ENCODE assay signal across 9 cellular contexts in genomic region chr2:237626813-237627451, GRCh38. TPM values are rescaled to one million over a fixed set of nuclear protein-coding genes. Genes with fewer than 3 reads are reported as not detected.
DNase-seq lines count a peak whose midpoint lies in the region; ATAC-seq, FAIRE-seq and TF ChIP-seq lines count a peak whose summit lies in the region.
"Had no signal": no experiment of that assay in that cellular context is flagged by ENCODE, and none has a peak within 500 bp of the region (broad histone marks: within the 10 kb centered on the region; RNA-seq: fewer than 3 reads in every experiment).

No MANE protein-coding gene starts in this region.

- TF ChIP-seq CTCF in Caco-2 (IDR thresholded peaks at IDR 0.05; ENCODE audit: insufficient read depth in 1 of 2, low read depth in 1 of 2, low read length in 1 of 2, severe bottlenecking in 1 of 2, unreplicated experiment in 1 of 2) = no peak
- TF ChIP-seq CTCF in heart left ventricle (IDR thresholded peaks at IDR 0.05) = no peak
- TF ChIP-seq CTCF in psoas muscle (IDR thresholded peaks at IDR 0.05) = no peak

- 19 to 42% (median 25%) methylated on average over 22 to 55 of the region's 55 CpGs for WGBS in heart left ventricle, 4 donors
- 15 to 19% (median 19%) methylated on average over 46 to 55 of the region's 55 CpGs for WGBS in psoas muscle, 3 donors

- peak; percentile 28 for ATAC-seq in activated CD8-positive, alpha-beta T cell treated with anti-CD3 and anti-CD28 coated beads, Interleukin-2, amount 10 ng/mL, durations not matched to agents 7 days and 5 days
- ATAC-seq in heart left ventricle (peak in 3 of 4 donors; percentile 8 to 37 (median 21)), psoas muscle (peak in 3 of 4 donors; percentile 0 to 28 (median 17)), HG02623 (IDR thresholded peaks at IDR 0.05; ENCODE audit: unreplicated experiment) (no peak)

- H3K9me3 ChIP-seq in Caco-2 (no peaks in the 10 kb centered on the region), heart left ventricle (no peaks in the 10 kb centered on the region), psoas muscle (no peaks in the 10 kb centered on the region)

- H3K36me3 ChIP-seq in Caco-2 (ENCODE audit: control insufficient read depth, insufficient read depth, low read length) = no peaks in the 10 kb centered on the region
- peaks cover 0 to 13% (median 0%) of the 10 kb centered on the region in 9 donors for H3K36me3 ChIP-seq in heart left ventricle
- no peaks in the 10 kb centered on the region for H3K36me3 ChIP-seq in psoas muscle (ENCODE audit: insufficient read depth in 1 of 2, low read depth in 1 of 2)

- FAIRE-seq in GM19239 (lab: Jason Lieb, UNC) = no peak

- intact Hi-C loops in Caco-2 (cut with micrococcal nuclease; ENCODE audit: unreplicated experiment) = no loop called here
- intact Hi-C loops in heart left ventricle (cut with DNase I) = loop anchor here in 5 of 10 donors (5.0 kb wide), 3 partner anchors 35 to 105 kb away; no protein-coding TSS in a partner anchor
- intact Hi-C loops in psoas muscle (cut with DNase I) = no loop called here

- CTCF ChIA-PET in Caco-2 (lab: Charles Lee) = no interaction called here
- CTCF ChIA-PET in activated CD8-positive, alpha-beta T cell treated with anti-CD3 and anti-CD28 coated beads, Interleukin-2, amount 10 ng/mL, durations not matched to agents 7 days and 5 days (lab: Charles Lee) = interaction anchor here (1.0 kb wide), 1 partner anchor 118 kb away, joined by 3 read pairs; no protein-coding TSS in a partner anchor

- H3K9me3 Mint-ChIP-seq in Caco-2 (ENCODE audit: unreplicated experiment) = no peaks in the 10 kb centered on the region
- no peaks in the 10 kb centered on the region for H3K9me3 Mint-ChIP-seq in activated CD8-positive, alpha-beta T cell treated with anti-CD3 and anti-CD28 coated beads, Interleukin-2, amount 10 ng/mL, durations not matched to agents 7 days and 5 days (ENCODE audit: insufficient read depth)

- POLR2A ChIA-PET in Caco-2 (lab: Charles Lee) = no interaction called here
- POLR2A ChIA-PET in activated CD8-positive, alpha-beta T cell treated with anti-CD3 and anti-CD28 coated beads, Interleukin-2, amount 10 ng/mL, durations not matched to agents 7 days and 5 days (lab: Charles Lee) = interaction anchor here (0.6 kb wide), 1 partner anchor 23 kb away, joined by 4 read pairs; no protein-coding TSS in a partner anchor

- H3K4me1 ChIP-seq in Caco-2 = no peaks in the 10 kb centered on the region; the same call in 1 of the 2 replicates
- H3K4me1 ChIP-seq in heart left ventricle = peaks cover 7 to 65% (median 45%) of the 10 kb centered on the region in 12 donors
- peaks cover 39% of the 10 kb centered on the region for H3K4me1 ChIP-seq in psoas muscle

- in situ Hi-C loops in KBM-7 (cut with MboI; ENCODE audit: low pct_unique_long_range_greater_than_20kb, low sequenced_read_pairs) = no loop called here

- no peak for TF ChIP-seq POLR2A in heart left ventricle (IDR thresholded peaks at IDR 0.05)

- H3K4me1 Mint-ChIP-seq in Caco-2 (ENCODE audit: low read depth, unreplicated experiment) = no peaks in the 10 kb centered on the region
- peaks cover 10% of the 10 kb centered on the region for H3K4me1 Mint-ChIP-seq in activated CD8-positive, alpha-beta T cell treated with anti-CD3 and anti-CD28 coated beads, Interleukin-2, amount 10 ng/mL, durations not matched to agents 7 days and 5 days (ENCODE audit: low read depth)

- H3K27ac ChIP-seq in heart left ventricle (peak overlapping the region; percentile 82 to 96 (median 90)), psoas muscle (peak overlapping the region; percentile 94)

- H3K4me3 ChIP-seq in Caco-2 (ENCODE audit: low read depth, low read length) = no peak overlapping the region
- peak overlapping the region; percentile 52 to 92 (median 73) for H3K4me3 ChIP-seq in heart left ventricle
- H3K4me3 ChIP-seq in psoas muscle = peak overlapping the region; percentile 80

- H3K4me3 Mint-ChIP-seq in Caco-2 (ENCODE audit: unreplicated experiment) = peak overlapping the region; percentile 72
- H3K4me3 Mint-ChIP-seq in activated CD8-positive, alpha-beta T cell treated with anti-CD3 and anti-CD28 coated beads, Interleukin-2, amount 10 ng/mL, durations not matched to agents 7 days and 5 days = peak overlapping the region; percentile 65

- H3K27me3 Mint-ChIP-seq in Caco-2 (ENCODE audit: insufficient read depth, unreplicated experiment) = no peaks in the 10 kb centered on the region
- H3K27me3 Mint-ChIP-seq in activated CD8-positive, alpha-beta T cell treated with anti-CD3 and anti-CD28 coated beads, Interleukin-2, amount 10 ng/mL, durations not matched to agents 7 days and 5 days (ENCODE audit: low read depth) = peaks cover 64% of the 10 kb centered on the region

- no peaks in the 10 kb centered on the region for H3K36me3 Mint-ChIP-seq in Caco-2 (ENCODE audit: insufficient read depth, unreplicated experiment)
- H3K36me3 Mint-ChIP-seq in activated CD8-positive, alpha-beta T cell treated with anti-CD3 and anti-CD28 coated beads, Interleukin-2, amount 10 ng/mL, durations not matched to agents 7 days and 5 days (ENCODE audit: low read depth) = no peaks in the 10 kb centered on the region

- H3K27me3 ChIP-seq in Caco-2 (replicated peaks; ENCODE audit: control insufficient read depth, insufficient read depth, low read length) = no peaks in the 10 kb centered on the region
- H3K27me3 ChIP-seq in heart left ventricle = peaks cover 0 to 6% (median 0%) of the 10 kb centered on the region in 9 donors
- no peaks in the 10 kb centered on the region for H3K27me3 ChIP-seq in psoas muscle (ENCODE audit: insufficient read depth in 3 of 3, low read length in 2 of 3)

- H3K27ac Mint-ChIP-seq in Caco-2 (ENCODE audit: unreplicated experiment) = no peak overlapping the region
- H3K27ac Mint-ChIP-seq in activated CD8-positive, alpha-beta T cell treated with anti-CD3 and anti-CD28 coated beads, Interleukin-2, amount 10 ng/mL, durations not matched to agents 7 days and 5 days = no peak overlapping the region

- DNase-seq in Caco-2 (no peak), heart left ventricle (no peak), psoas muscle (peak in 1 of 2 donors; percentile 54), GM19239 (ENCODE audit: insufficient read length, low spot score) (no peak), KBM-7 (no peak)
- DNase-seq in activated CD8-positive, alpha-beta T cell treated with anti-CD3 and anti-CD28 coated beads, Interleukin-2, amount 10 ng/mL, durations not matched to agents 7 days and 5 days = no peak
- no peak for DNase-seq in activated CD4-positive, CD25-positive, alpha-beta regulatory T cell treated with anti-CD3 and anti-CD28 coated beads, Interleukin-2, amount 50 U/mL, for 72 hours
- DNase-seq: NCI-H1694 had no signal

- BruUV-seq in Caco-2 (replicated peaks; lab: Mats Ljungman, UMichigan) = no TSS peak

RNA-seq across cellular contexts. Expression of gene LRRFIP1, which starts 0.5 kb away (rescaled TPM):
- total RNA-seq in Caco-2 (2022) = 37.1 and 40.8 TPM in 2 replicates
- total RNA-seq in activated CD8-positive, alpha-beta T cell treated with anti-CD3 and anti-CD28 coated beads, Interleukin-2, amount 10 ng/mL, durations not matched to agents 7 days and 5 days = 100 to 1,000 TPM; 189 to 207 TPM
- total RNA-seq in heart left ventricle = 100 to 1,000 TPM in 8 of 9 donors, 10 to 100 TPM in 1; 78.7 to 151 (median 111) TPM
- 100 to 1,000 TPM in 1 of 2 donors, 10 to 100 TPM in 1; 87.6 to 128 TPM for polyA plus RNA-seq in heart left ventricle
- total RNA-seq in psoas muscle = 100 to 1,000 TPM in 1 of 4 donors, 10 to 100 TPM in 3; 91.9 to 108 (median 93.4) TPM
- 10 to 100 TPM; 42.3 to 62.6 (median 50.4) TPM for polyA plus RNA-seq in psoas muscle

RNA-seq across cellular contexts. Expression of gene RAB17, which starts 36.4 kb away (rescaled TPM):
- total RNA-seq in Caco-2 (2022) = 60.9 and 61.5 TPM in 2 replicates
- under 1 TPM; 0.16 to 0.61 TPM for total RNA-seq in activated CD8-positive, alpha-beta T cell treated with anti-CD3 and anti-CD28 coated beads, Interleukin-2, amount 10 ng/mL, durations not matched to agents 7 days and 5 days
- total RNA-seq in heart left ventricle = 1 to 10 TPM; 1.1 to 7.3 (median 3.6) TPM
- polyA plus RNA-seq in heart left ventricle = 1 to 10 TPM; 5.6 TPM
- 1 to 10 TPM; 1.1 to 1.5 (median 1.2) TPM for total RNA-seq in psoas muscle
- polyA plus RNA-seq in psoas muscle = 1 to 10 TPM in 1 of 3 donors, under 1 TPM in 2; 0.52 to 1.3 (median 0.80) TPM
